Comparison of ENCODE assay signal across 26 cellular contexts in the genomic region with DNA sequence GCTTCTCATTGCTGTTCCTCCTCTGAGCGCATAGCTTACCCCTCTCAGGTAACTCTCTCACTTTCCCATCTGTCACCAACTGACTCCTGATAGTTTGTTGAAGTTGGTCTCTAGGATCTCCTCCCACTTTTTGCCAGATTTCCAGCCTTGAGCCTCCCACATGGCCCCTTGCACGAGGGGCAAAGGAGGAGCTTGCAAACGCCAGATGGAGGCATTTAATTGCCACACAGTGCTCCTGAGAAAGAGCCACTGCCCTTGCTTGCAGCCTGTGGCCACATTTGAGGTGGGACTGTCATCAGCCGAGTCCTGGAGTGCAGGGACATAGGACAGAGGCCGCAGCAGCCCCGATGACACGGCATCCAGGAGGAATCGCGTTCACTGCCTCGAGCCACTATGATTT.
"Had no signal": no experiment of that assay in that cellular context is flagged by ENCODE, and none has a peak within 500 bp of the region (broad histone marks: within the 10 kb centered on the region; RNA-seq: fewer than 3 reads in every experiment).

No MANE protein-coding gene starts in this region.

- H3K9me3 ChIP-seq: ascending aorta, breast epithelium, colonic mucosa had no signal

- H3K27ac ChIP-seq: ascending aorta, breast epithelium, cardiac muscle cell, colonic mucosa, epithelial cell of prostate had no signal

- H3K36me3 ChIP-seq: ascending aorta, breast epithelium, cardiac muscle cell, colonic mucosa had no signal

- H3K27me3 ChIP-seq: ascending aorta, breast epithelium, cardiac muscle cell, colonic mucosa had no signal

- ATAC-seq: activated naive CD4-positive, alpha-beta T cell treated with anti-CD3 and anti-CD28 coated beads, Interleukin-2, amount 50 U/mL, for 72 hours; activated T-cell treated with anti-CD3 and anti-CD28 coated beads, Interleukin-2, amount 50 U/mL, for 72 hours; WTC11 had no signal

- H3K4me3 ChIP-seq: ascending aorta, breast epithelium, cardiac muscle cell, colonic mucosa had no signal

- H3K4me1 ChIP-seq: breast epithelium, colonic mucosa had no signal

- DNase-seq: activated CD4-positive, alpha-beta memory T cell treated with anti-CD3 and anti-CD28 coated beads, Interleukin-2, amount 10 ng/mL, durations not matched to agents 7 days and 5 days; activated CD4-positive, alpha-beta T cell treated with anti-CD3 and anti-CD28 coated beads for 1 hour; activated CD4-positive, alpha-beta T cell treated with anti-CD3 and anti-CD28 coated beads for 4 hours; activated CD4-positive, alpha-beta T cell treated with anti-CD3 and anti-CD28 coated beads, Interleukin-2, amount 10 ng/mL, durations not matched to agents 7 days and 5 days; activated CD4-positive, alpha-beta T cell treated with anti-CD3 and anti-CD28 coated beads, Interleukin-2, amount 50 U/mL, for 4 hours; activated CD8-positive, alpha-beta memory T cell treated with anti-CD3 and anti-CD28 coated beads, Interleukin-2, amount 50 U/mL, for 48 hours; activated gamma-delta T cell; activated naive CD4-positive, alpha-beta T cell; activated naive CD4-positive, alpha-beta T cell treated with anti-CD3 and anti-CD28 coated beads, Interleukin-2, amount 10 ng/mL, durations not matched to agents 7 days and 5 days; activated naive CD8-positive, alpha-beta T cell treated with anti-CD3 and anti-CD28 coated beads, Interleukin-2, amount 10 ng/mL, durations not matched to agents 7 days and 5 days; activated T-cell treated with anti-CD3 and anti-CD28 coated beads for 4 hours; activated T-cell treated with anti-CD3 and anti-CD28 coated beads, Interleukin-2, amount 50 U/mL, for 24 hours; activated T-cell treated with anti-CD3 and anti-CD28 coated beads, Interleukin-2, amount 50 U/mL, for 72 hours; central memory CD4-positive, alpha-beta T cell; cerebellar nuclear complex; colonic mucosa; effector CD8-positive, alpha-beta T cell; foreskin fibroblast; head of caudate nucleus; T-helper 2 cell had no signal
